Comparison of ENCODE assay signal across 9 cellular contexts in the genomic region with DNA sequence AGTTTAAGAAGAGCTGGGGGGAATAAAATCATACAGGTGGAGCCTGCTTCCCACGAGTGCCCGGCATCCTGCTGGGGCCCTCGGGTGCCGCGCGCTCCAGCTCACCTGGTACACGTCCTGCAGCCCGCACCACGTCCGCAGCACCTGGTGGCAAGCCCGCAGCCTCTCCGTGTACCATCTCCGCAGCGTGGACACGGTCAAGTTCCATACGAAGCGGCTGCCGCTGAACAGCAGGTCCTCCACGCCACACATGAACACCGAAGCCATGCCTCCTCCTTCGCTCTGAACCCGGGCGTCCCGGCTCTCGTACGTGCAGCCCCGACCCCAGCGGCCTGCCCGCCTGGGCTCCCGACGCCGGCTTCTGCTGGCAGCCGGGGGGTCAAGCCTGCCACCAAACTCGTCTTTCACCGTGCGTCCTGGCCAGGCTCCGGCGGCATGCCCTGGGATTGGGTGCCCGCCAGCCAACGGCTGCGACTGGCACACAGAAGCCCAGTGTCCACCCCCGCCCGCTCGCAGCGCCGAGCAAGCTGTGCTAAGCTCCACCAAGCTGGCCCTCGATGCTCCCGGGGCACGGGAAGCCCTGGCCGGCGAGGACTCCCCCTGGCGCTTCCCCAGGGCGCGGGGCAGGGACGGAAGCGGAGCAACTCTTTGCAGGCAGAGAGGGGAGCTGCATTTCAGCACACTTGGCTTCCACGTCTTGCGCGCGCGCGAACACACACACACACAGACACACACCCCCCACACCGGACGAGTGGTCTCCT. TPM values are rescaled to one million over a fixed set of nuclear protein-coding genes. Genes with fewer than 3 reads are reported as not detected.
DNase-seq lines count a peak whose midpoint lies in the region; ATAC-seq, FAIRE-seq and TF ChIP-seq lines count a peak whose summit lies in the region.
"Had no signal": no experiment of that assay in that cellular context is flagged by ENCODE, and none has a peak within 500 bp of the region (broad histone marks: within the 10 kb centered on the region; RNA-seq: fewer than 3 reads in every experiment).

TSS of gene FRMD4B (minus strand) at position 366 of the 761 bp plus-strand sequence. CDS start at position 267, 99 bp downstream.

- H2BK120ac ChIP-seq in trophoblast cell (ENCODE audit: insufficient read depth, low read length, poor library complexity): no peak within 1 kb of the TSS

- H4K91ac ChIP-seq in trophoblast cell (ENCODE audit: low read depth, low read length): no peak within 1 kb of the TSS

- TF ChIP-seq EP300 in K562 (IDR thresholded peaks at IDR 0.05; ENCODE audit: low read length): no peak

- H2AK5ac ChIP-seq in trophoblast cell (ENCODE audit: low read length): no peak within 1 kb of the TSS

- H3K4ac ChIP-seq in trophoblast cell (ENCODE audit: low read depth, low read length): no peak within 1 kb of the TSS

- H3K9ac ChIP-seq in K562 (ENCODE audit: insufficient read depth in 1 of 2, low read depth in 2 of 2, low read length in 2 of 2) (no peak within 1 kb of the TSS), trophoblast cell (ENCODE audit: low read length) (no peak within 1 kb of the TSS)

- no peak within 1 kb of the TSS for H2BK12ac ChIP-seq in trophoblast cell (ENCODE audit: low read length)

- no TSS peak for BruUV-seq in K562 (replicated peaks; lab: Mats Ljungman, UMichigan)

- no peaks in the 10 kb centered on the region for H3K9me3 ChIP-seq in K562 (replicated peaks; ENCODE audit: control insufficient read depth, insufficient read depth, low read depth, low read length)
- peaks cover 3% of the 10 kb centered on the region for H3K9me3 ChIP-seq in trophoblast cell (ENCODE audit: insufficient read depth, low read depth, low read length)

- in situ Hi-C loops in K562 (cut with MboI): no loop called here

- intact Hi-C loops in K562 (cut with micrococcal nuclease): no loop called here

- H3K79me1 ChIP-seq in trophoblast cell (ENCODE audit: low read length): no peaks in the 10 kb centered on the region

- H3K4me3 ChIP-seq in K562 (no peak within 1 kb of the TSS), trophoblast cell (ENCODE audit: low read depth, low read length) (peak within 1 kb of the TSS; percentile 52)

- H3K4me1 ChIP-seq in K562 (replicated peaks in 1 of 2; ENCODE audit: control insufficient read depth in 2 of 2, insufficient read depth in 2 of 2, low read length in 2 of 2) (peaks cover 0 to 8% of the 10 kb centered on the region in 2 experiments; a peak in 2 of 5 replicates), trophoblast cell (ENCODE audit: control insufficient read depth in 1 of 2, insufficient read depth in 2 of 2, low read length in 2 of 2) (peaks cover 0 to 7% of the 10 kb centered on the region in 2 experiments)

- no peaks in the 10 kb centered on the region for H3K9me1 ChIP-seq in K562 (ENCODE audit: control insufficient read depth, insufficient read depth, low read length)

- FAIRE-seq in K562 (lab: Jason Lieb, UNC): no peak
- FAIRE-seq: G401.6 had no signal

- H3K79me2 ChIP-seq in K562 (ENCODE audit: control insufficient read depth, insufficient read depth, low read length) (no peaks in the 10 kb centered on the region), trophoblast cell (ENCODE audit: control insufficient read depth, insufficient read depth, low read length, poor library complexity) (no peaks in the 10 kb centered on the region)

- WGBS in K562 (ENCODE audit: insufficient coverage, low coverage, missing lambda C conversion rate): 5% methylated on average over 44 of the region's 64 CpGs
- no CpG with 5 or more reads among the region's 64 CpGs for WGBS in trophoblast cell (ENCODE audit: extremely low coverage, insufficient coverage, insufficient read length)

- DNase-seq in NCI-H2227 (lab: John Stamatoyannopoulos, UW; ENCODE audit: unreplicated experiment) (peak; percentile 2), NCI-H2227 treated with DMSO at 0.1 percent for 48 hours (lab: John Stamatoyannopoulos, UW) (no peak), NCI-H82 treated with DMSO at 0.1 percent for 48 hours (lab: John Stamatoyannopoulos, UW; ENCODE audit: unreplicated experiment) (peak; percentile 19), K562 (ENCODE audit: extremely low read depth in 1 of 4, low spot score in 3 of 4) (peak in 1 of 4 experiments; percentile 6), hepatic stellate cell (ENCODE audit: low spot score) (peak; percentile 27), trophoblast cell (peak in 1 of 2 donors; percentile 43)

- POLR2A ChIA-PET in K562 (lab: Yijun Ruan, JAX): no interaction called here

- H2BK5ac ChIP-seq in trophoblast cell (ENCODE audit: low read depth, low read length, poor library complexity): no peak within 1 kb of the TSS

- H3K27ac ChIP-seq in K562 (ENCODE audit: extremely low read depth, low read depth, low read length) (no peak within 1 kb of the TSS), trophoblast cell (ENCODE audit: low read depth, low read length) (no peak within 1 kb of the TSS)

- TF ChIP-seq CTCF in K562 (IDR thresholded peaks at IDR 0.05 in 2 of 3, conservative IDR thresholded peaks at IDR 0.05 in 1 of 3; ENCODE audit: insufficient read depth in 2 of 3, low read depth in 1 of 3, low read length in 3 of 3): 0 out of 6 replicates have a peak, but pooled peaks of 1 of the 3 experiments have one; percentile 4

- no peak within 1 kb of the TSS for H3K14ac ChIP-seq in trophoblast cell (ENCODE audit: low read length)

- no peak within 1 kb of the TSS for H3K18ac ChIP-seq in trophoblast cell (ENCODE audit: low read length)

- H3K27me3 ChIP-seq in K562 (ENCODE audit: control insufficient read depth in 2 of 2, insufficient read depth in 2 of 2, low read length in 2 of 2): peaks cover 0 to 22% of the 10 kb centered on the region in 2 experiments; a peak in 2 of 5 replicates
- H3K27me3 ChIP-seq in trophoblast cell (ENCODE audit: insufficient read depth, low read length): peaks cover 14% of the 10 kb centered on the region

- H4K8ac ChIP-seq in trophoblast cell (ENCODE audit: low read depth, low read length): no peak within 1 kb of the TSS

- H3K36me3 ChIP-seq in K562 (ENCODE audit: control insufficient read depth, insufficient read depth, low read length): no peaks in the 10 kb centered on the region
- H3K36me3 ChIP-seq in trophoblast cell (ENCODE audit: control insufficient read depth in 1 of 2, insufficient read depth in 2 of 2, low read length in 2 of 2): no peaks in the 10 kb centered on the region

- no peak within 1 kb of the TSS for H4K12ac ChIP-seq in trophoblast cell (ENCODE audit: low read depth, low read length)

- no peak within 1 kb of the TSS for H3K4me2 ChIP-seq in K562 (ENCODE audit: insufficient read depth, low read length)
- H3K4me2 ChIP-seq in trophoblast cell (ENCODE audit: low read length): peak within 1 kb of the TSS; percentile 72

- H2AFZ ChIP-seq in K562 (ENCODE audit: low read depth, low read length) (no peak within 1 kb of the TSS), trophoblast cell (ENCODE audit: insufficient read depth, low read length, poor library complexity) (peak within 1 kb of the TSS; percentile 30)

- ATAC-seq in K562 (peak; percentile 63), GM21367 (IDR thresholded peaks at IDR 0.05; ENCODE audit: unreplicated experiment) (no peak), HG03521 (IDR thresholded peaks at IDR 0.05; ENCODE audit: unreplicated experiment) (no peak)

- H3K23ac ChIP-seq in trophoblast cell (ENCODE audit: low read length): no peak within 1 kb of the TSS

- CTCF ChIA-PET in K562 (lab: Yijun Ruan, JAX; ENCODE audit: low intra/inter-chr PET ratio): no interaction called here

- no peak for TF ChIP-seq RAD21 in K562 (CRISPR knock-in tag; conservative IDR thresholded peaks at IDR 0.05 in 1 of 2, IDR thresholded peaks at IDR 0.05 in 1 of 2)

- H4K20me1 ChIP-seq in K562 (replicated peaks; ENCODE audit: control insufficient read depth, insufficient read depth, low read length): no peaks in the 10 kb centered on the region

- no peak for TF ChIP-seq POLR2A in K562 (conservative IDR thresholded peaks at IDR 0.05)

TF ChIP-seq in K562, 482 proteins besides CTCF, POLR2A, EP300 and RAD21 (continues in another document):
- no peak for TF ChIP-seq CGGBP1 (CRISPR knock-in tag; IDR thresholded peaks at IDR 0.05)

RNA-seq across cellular contexts. Expression of gene FRMD4B, which starts in this region (rescaled TPM):
- not detected in 2 replicates for total RNA-seq in K562 (2011; cell fraction: chromatin; rRNA removed; ENCODE audit: low replicate concordance)
- not detected in 2 replicates for total RNA-seq in K562 (2011; cell fraction: nucleolus; rRNA removed)
- 0.53 TPM in 1 of 2 replicates, not detected in the other for total RNA-seq in K562 (2011; cell fraction: nucleoplasm; rRNA removed)
- 0.05 and 0.12 TPM in 2 replicates for total RNA-seq in K562 (2014; rRNA removed)
- 0.03 TPM in 1 of 2 replicates, not detected in the other for total RNA-seq in K562 (2014; rRNA removed; fragmentation: Illumina TruSeq; extraction: Trizol)
- 0.04 TPM in 2 replicates for total RNA-seq in K562 (2015; rRNA removed; fragmentation: Illumina TruSeq; extraction: Trizol)
- total RNA-seq in K562 (2021): 0.09 and 0.25 TPM in 2 replicates
- polyA plus RNA-seq in K562 (2011; rRNA removed): not detected in 2 replicates
- 0.01 TPM in 1 of 2 replicates, not detected in the other for polyA plus RNA-seq in K562 (2011; cell fraction: cytosol; rRNA removed)
- polyA plus RNA-seq in K562 (2011; cell fraction: nucleus; rRNA removed): not detected in 2 replicates
- polyA plus RNA-seq in K562 (2012): 0.08 and 0.28 TPM in 2 replicates
- 0.03 TPM in 2 replicates for polyA plus RNA-seq in K562 (2014; fragmentation: Illumina TruSeq; extraction: Trizol)
- under 1 TPM in 1 of 2 experiments, not detected in 1; 0.04 TPM for polyA plus RNA-seq in K562 (2014; fragmentation: Nextera tagmentation; extraction: Ambion mirVana)
- 0.03 and 0.30 TPM in 2 replicates for polyA plus RNA-seq in K562 (2014; rRNA removed)
- not detected in 2 replicates for polyA minus RNA-seq in K562 (2011; rRNA and poly(A)+ RNA removed)
- not detected in 2 replicates for polyA minus RNA-seq in K562 (2011; cell fraction: cytosol; rRNA and poly(A)+ RNA removed)
- polyA minus RNA-seq in K562 (2011; cell fraction: nucleus; rRNA and poly(A)+ RNA removed): not detected in 2 replicates
- polyA plus RNA-seq in trophoblast cell (2013): 18.5 and 18.6 TPM in 2 replicates

Comparison
In these comparisons a context has a peak if more than half of its experiments do, and no peak if none do; other contexts are left out.
1. Peak in ATAC-seq in K562; RNA of the gene not detected or under 1 TPM.